Comparison of ENCODE assay signal across 1 cellular context in the genomic region with DNA sequence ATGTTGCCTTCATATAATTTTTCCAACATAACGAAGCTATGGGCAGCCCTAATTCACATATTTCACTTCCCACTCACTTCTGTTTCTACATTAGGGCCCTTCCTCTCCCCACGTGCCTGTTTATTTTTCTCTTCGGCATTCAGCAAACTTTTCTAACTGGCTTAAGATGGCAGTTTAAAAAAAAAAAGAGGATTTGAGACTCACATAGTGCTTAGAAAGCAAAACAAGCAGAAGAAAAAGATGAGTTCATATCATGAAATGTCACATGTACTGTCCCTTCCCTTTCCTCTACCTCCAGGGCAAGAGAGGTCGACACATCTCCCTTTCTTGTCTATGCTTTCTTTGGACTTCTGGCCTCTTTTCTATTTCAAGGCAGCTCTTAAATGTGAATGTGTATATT.
TF ChIP-seq lines count a peak whose summit lies in the region.

No MANE protein-coding gene starts in this region.

TF ChIP-seq in GM12891, 5 proteins besides CTCF, POLR2A, EP300 and RAD21:
- no peak for TF ChIP-seq POU2F2 (IDR thresholded peaks at IDR 0.05; ENCODE audit: low read depth, low read length)
- no peak for TF ChIP-seq PAX5 (IDR thresholded peaks at IDR 0.05; ENCODE audit: insufficient read depth, low read length, severe bottlenecking)
- TF ChIP-seq TAF1 (IDR thresholded peaks at IDR 0.05; ENCODE audit: low read depth, low read length): no peak
- TF ChIP-seq SPI1 (IDR thresholded peaks at IDR 0.05; ENCODE audit: low read depth, low read length): no peak
- TF ChIP-seq POLR2AphosphoS5 (IDR thresholded peaks at IDR 0.05; ENCODE audit: low read depth, low read length): no peak
